24 cellular contexts compared by ENCODE assay signal in the genomic region with DNA sequence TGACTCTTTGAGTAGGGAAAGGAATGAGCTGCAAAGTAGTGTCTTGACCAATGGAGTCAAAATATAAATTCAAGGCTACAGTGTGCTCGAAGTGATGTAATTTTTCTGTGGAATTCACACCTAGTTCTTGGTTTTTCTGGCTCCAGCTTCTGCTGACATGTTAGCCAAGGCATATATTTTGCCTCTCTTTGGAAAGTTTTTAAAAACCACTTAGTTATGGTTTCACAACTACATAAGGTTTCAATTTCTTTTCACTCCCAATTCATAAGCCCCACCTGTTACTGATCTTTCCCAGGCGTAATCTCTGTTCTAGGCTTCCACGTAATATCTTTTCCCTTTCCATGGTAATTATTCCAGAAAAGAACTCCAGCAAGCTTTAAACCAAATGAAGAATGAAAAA. TPM values are rescaled to one million over a fixed set of nuclear protein-coding genes. Genes with fewer than 3 reads are reported as not detected.
"Had no signal": no experiment of that assay in that cellular context is flagged by ENCODE, and none has a peak within 500 bp of the region (broad histone marks: within the 10 kb centered on the region; RNA-seq: fewer than 3 reads in every experiment).

No MANE protein-coding gene starts in this region.

- H3K9me3 ChIP-seq: esophagus squamous epithelium, gastroesophageal sphincter, heart right ventricle, mucosa of descending colon, ovary, right lobe of liver, tibial artery had no signal

- H3K27ac ChIP-seq: esophagus squamous epithelium, gastroesophageal sphincter, heart right ventricle, ovary, right lobe of liver, tibial artery had no signal

- H3K27me3 ChIP-seq: esophagus squamous epithelium, gastroesophageal sphincter, heart right ventricle, ovary, right lobe of liver, tibial artery had no signal

- DNase-seq: activated CD4-positive, alpha-beta T cell treated with anti-CD3 and anti-CD28 coated beads, Interleukin-2, amount 10 ng/mL, durations not matched to agents 7 days and 5 days; activated CD8-positive, alpha-beta memory T cell treated with anti-CD3 and anti-CD28 coated beads for 24 hours; activated CD8-positive, alpha-beta memory T cell treated with anti-CD3 and anti-CD28 coated beads, Interleukin-2, amount 50 U/mL, for 48 hours; activated effector memory CD4-positive, alpha-beta T cell treated with Interleukin-2 at 50 U/mL for 16 hours; activated naive CD4-positive, alpha-beta T cell treated with anti-CD3 and anti-CD28 coated beads, Interleukin-2, amount 50 U/mL, for 16 hours; activated T-cell treated with anti-CD3 and anti-CD28 coated beads, Interleukin-2, amount 50 U/mL, for 48 hours; effector memory CD4-positive, alpha-beta T cell; esophagus squamous epithelium; heart right ventricle; immature natural killer cell; mucosa of descending colon; naive thymus-derived CD8-positive, alpha-beta T cell; ovary; right lobe of liver; stimulated activated CD8-positive, alpha-beta memory T cell treated with anti-CD3 and anti-CD28 coated beads, Interleukin-4, amount 100 ng/mL, for 48 hours; stimulated activated naive CD4-positive, alpha-beta T cell; substantia nigra; T-cell; tibial artery had no signal

- H3K36me3 ChIP-seq: esophagus squamous epithelium, heart right ventricle, ovary, right lobe of liver, tibial artery had no signal

- H3K4me1 ChIP-seq: esophagus squamous epithelium, right lobe of liver, tibial artery had no signal

- H3K4me3 ChIP-seq: esophagus squamous epithelium, gastroesophageal sphincter, heart right ventricle, mucosa of descending colon, ovary, right lobe of liver, tibial artery had no signal

RNA-seq across cellular contexts. Expression of gene GADL1, which starts 46.9 kb away (rescaled TPM):
- total RNA-seq: activated CD4-positive, alpha-beta T cell treated with anti-CD3 and anti-CD28 coated beads, Interleukin-2, amount 10 ng/mL, durations not matched to agents 7 days and 5 days; chondrocyte; esophagus squamous epithelium; liver; mucosa of descending colon; naive thymus-derived CD8-positive, alpha-beta T cell; pulmonary artery endothelial cell; right lobe of liver; T-cell had no signal
- polyA plus RNA-seq: immature natural killer cell; liver; naive thymus-derived CD8-positive, alpha-beta T cell; urinary bladder had no signal
